Comparison of ENCODE assay signal across 18 cellular contexts in genomic region chr11:45391168-45391850, GRCh38.
"Had no signal": no experiment of that assay in that cellular context is flagged by ENCODE, and none has a peak within 500 bp of the region (broad histone marks: within the 10 kb centered on the region; RNA-seq: fewer than 3 reads in every experiment).

No MANE protein-coding gene starts in this region.

- ATAC-seq: activated naive CD4-positive, alpha-beta T cell treated with anti-CD3 and anti-CD28 coated beads, Interleukin-2, amount 50 U/mL, for 72 hours; activated T-helper 17 cell treated with anti-CD3 and anti-CD28 coated beads, Interleukin-2, amount 50 U/mL, for 72 hours; effector memory CD8-positive, alpha-beta T cell; gastroesophageal sphincter; lower lobe of right lung; WTC11 had no signal

- H3K9me3 ChIP-seq: esophagus muscularis mucosa, gastroesophageal sphincter, lower lobe of right lung, upper lobe of left lung had no signal

- FAIRE-seq: colon, islet of Langerhans had no signal

- H3K27ac ChIP-seq: esophagus muscularis mucosa, gastroesophageal sphincter, lower lobe of right lung, upper lobe of left lung had no signal

- DNase-seq: activated CD8-positive, alpha-beta memory T cell treated with anti-CD3 and anti-CD28 coated beads for 24 hours; activated CD8-positive, alpha-beta memory T cell treated with anti-CD3 and anti-CD28 coated beads, Interleukin-2, amount 50 U/mL, for 4 hours; activated T-cell treated with anti-CD3 and anti-CD28 coated beads, Interleukin-2, amount 50 U/mL, for 24 hours; central memory CD4-positive, alpha-beta T cell; effector memory CD8-positive, alpha-beta T cell; hypothalamus; lower lobe of right lung; stimulated activated CD4-positive, alpha-beta T cell treated with anti-CD3 and anti-CD28 coated beads, Interleukin-4, amount 100 ng/mL, for 1 hour; stimulated activated naive CD4-positive, alpha-beta T cell; T-helper 9 cell; upper lobe of left lung had no signal

- H3K27me3 ChIP-seq: upper lobe of left lung had no signal

- H3K36me3 ChIP-seq: esophagus muscularis mucosa, gastroesophageal sphincter, lower lobe of right lung, upper lobe of left lung had no signal

- H3K4me1 ChIP-seq: esophagus muscularis mucosa, gastroesophageal sphincter, lower lobe of right lung had no signal

- H3K4me3 ChIP-seq: esophagus muscularis mucosa, gastroesophageal sphincter, lower lobe of right lung, upper lobe of left lung had no signal
